Comparison of ENCODE assay signal across 34 cellular contexts in the genomic region with DNA sequence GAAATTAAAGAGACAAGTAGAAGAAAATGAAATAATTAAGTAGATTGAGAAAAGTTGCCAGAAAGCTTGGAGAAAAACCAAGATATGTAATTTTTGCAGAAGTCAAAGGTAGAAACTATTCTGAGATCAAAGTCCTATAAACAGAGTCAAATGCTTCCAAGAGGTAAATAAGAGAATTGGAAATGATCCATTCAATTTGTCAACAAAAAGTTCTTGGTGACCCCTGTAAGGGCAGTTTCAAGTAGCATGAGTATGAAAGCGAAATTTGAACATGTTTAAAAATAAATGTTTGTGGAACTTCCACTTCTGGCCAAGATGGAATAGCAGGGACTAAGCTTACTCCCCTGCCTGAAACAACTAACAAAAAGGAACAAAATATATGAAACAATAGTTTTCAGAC.
DNase-seq lines count a peak whose midpoint lies in the region; ATAC-seq, FAIRE-seq and TF ChIP-seq lines count a peak whose summit lies in the region.
"Had no signal": no experiment of that assay in that cellular context is flagged by ENCODE, and none has a peak within 500 bp of the region (broad histone marks: within the 10 kb centered on the region; RNA-seq: fewer than 3 reads in every experiment).

No MANE protein-coding gene starts in this region.

- H3K4me3 ChIP-seq in right lobe of liver: no peak overlapping the region
- H3K4me3 ChIP-seq in HepG2 (replicated peaks in 1 of 3; ENCODE audit: insufficient read depth in 1 of 3, low read depth in 2 of 3, low read length in 3 of 3): no peak overlapping the region
- no peak overlapping the region for H3K4me3 ChIP-seq in A549
- H3K4me3 ChIP-seq: BLaER1; BLaER1 treated with 17β-estradiol and CSF1 and Interleukin-3, amounts not matched to agents 10 nM and 100 nM had no signal

- no peak overlapping the region for H2AFZ ChIP-seq in HepG2 (ENCODE audit: low read length)

- CTCF ChIA-PET in HepG2 (lab: Yijun Ruan, JAX; ENCODE audit: low intra/inter-chr PET ratio, low total read pairs): no interaction called here
- CTCF ChIA-PET in A549 (lab: Yijun Ruan, JAX): no interaction called here

- H4K20me1 ChIP-seq in HepG2 (ENCODE audit: insufficient read depth, low read length): no peaks in the 10 kb centered on the region
- H4K20me1 ChIP-seq: BLaER1; BLaER1 treated with 17β-estradiol and CSF1 and Interleukin-3, amounts not matched to agents 10 nM and 100 nM had no signal

- H3K79me2 ChIP-seq in HepG2 (ENCODE audit: insufficient read depth, low read length): no peaks in the 10 kb centered on the region

- H3K27ac ChIP-seq in right lobe of liver (no peak overlapping the region), HepG2 (ENCODE audit: extremely low read length, insufficient read depth, low read length) (no peak overlapping the region), A549 (no peak overlapping the region)
- H3K27ac ChIP-seq: 22Rv1; BLaER1; BLaER1 treated with 17β-estradiol and CSF1 and Interleukin-3, amounts not matched to agents 10 nM and 100 nM; C4-2B had no signal

- TF ChIP-seq POLR2A in right lobe of liver (IDR thresholded peaks at IDR 0.05) (no peak), HepG2 (IDR thresholded peaks at IDR 0.05; ENCODE audit: insufficient read depth in 1 of 2, low read depth in 2 of 2, low read length in 2 of 2) (no peak), A549 (IDR thresholded peaks at IDR 0.05; ENCODE audit: low read length) (no peak)

- H3K4me2 ChIP-seq in HepG2 (ENCODE audit: low read depth, low read length) (no peak overlapping the region), A549 (no peak overlapping the region)
- H3K4me2 ChIP-seq: BLaER1; BLaER1 treated with 17β-estradiol and CSF1 and Interleukin-3, amounts not matched to agents 10 nM and 100 nM had no signal

- H3K36me3 ChIP-seq in right lobe of liver: no peaks in the 10 kb centered on the region
- no peaks in the 10 kb centered on the region for H3K36me3 ChIP-seq in HepG2 (replicated peaks in 1 of 2; ENCODE audit: control insufficient read depth in 1 of 2, insufficient read depth in 2 of 2, low read length in 2 of 2)
- H3K36me3 ChIP-seq: BE2C; BLaER1; BLaER1 treated with 17β-estradiol and CSF1 and Interleukin-3, amounts not matched to agents 10 nM and 100 nM had no signal

- POLR2A ChIA-PET in HepG2 (lab: Yijun Ruan, JAX) (no interaction called here), A549 (lab: Yijun Ruan, JAX) (no interaction called here)

- TF ChIP-seq RAD21 in HepG2 (CRISPR knock-in tag; IDR thresholded peaks at IDR 0.05): no peak
- no peak for TF ChIP-seq RAD21 in A549 (conservative IDR thresholded peaks at IDR 0.05 in 1 of 2, IDR thresholded peaks at IDR 0.05 in 1 of 2)

- DNase-seq in right lobe of liver (no peak), HepG2 (ENCODE audit: low spot score) (no peak), A549 (ENCODE audit: low read depth in 1 of 2, low spot score in 1 of 2) (no peak), left lobe of liver (ENCODE audit: low spot score) (no peak), NCI-H2196 treated with DMSO at 0.1 percent for 48 hours (lab: John Stamatoyannopoulos, UW; ENCODE audit: unreplicated experiment) (no peak), NCI-H1436 (lab: John Stamatoyannopoulos, UW) (no peak), NCI-H187 treated with DMSO at 0.1 percent for 48 hours (lab: John Stamatoyannopoulos, UW) (no peak)
- DNase-seq: 8988T; ACHN; AML-193; BE2C; C1 segment of cervical spinal cord; Caco-2; Calu3; CD4-positive, alpha-beta memory T cell; CD4-positive, alpha-beta T cell; CD4-positive, CD25-positive, alpha-beta regulatory T cell; CD8-positive, alpha-beta memory T cell; CD8-positive, alpha-beta T cell; COR-L47; DMS 273 treated with DMSO at 0.1 percent for 48 hours; DMS153; DMS53; DMS79; DMS79 treated with DMSO at 0.1 percent for 48 hours; DND-41; EL had no signal

- 11% methylated on average over 1 of the region's 1 CpG for WGBS in right lobe of liver (ENCODE audit: insufficient coverage, low coverage, low lambda C conversion rate, missing lambda C conversion rate)
- 80% methylated on average over 1 of the region's 1 CpG for WGBS in HepG2 (ENCODE audit: low lambda C conversion rate)
- WGBS in A549 (ENCODE audit: missing lambda C conversion rate): 5% methylated on average over 1 of the region's 1 CpG

- no peak overlapping the region for H3K9ac ChIP-seq in HepG2 (ENCODE audit: insufficient read depth, low read depth, low read length)
- H3K9ac ChIP-seq: BLaER1; BLaER1 treated with 17β-estradiol and CSF1 and Interleukin-3, amounts not matched to agents 10 nM and 100 nM had no signal

- FAIRE-seq in HepG2 (lab: Jason Lieb, UNC) (no peak), A549 (lab: Jason Lieb, UNC) (peak; percentile 23), colon (lab: Jason Lieb, UNC) (peak; percentile 5)
- FAIRE-seq: A204.1, D721Med had no signal

- H3K27me3 ChIP-seq in right lobe of liver: no peaks in the 10 kb centered on the region
- no peaks in the 10 kb centered on the region for H3K27me3 ChIP-seq in HepG2 (ENCODE audit: control insufficient read depth in 1 of 2, insufficient read depth in 2 of 2, low read length in 2 of 2)
- H3K27me3 ChIP-seq: BE2C had no signal

- no peak for TF ChIP-seq EP300 in HepG2 (IDR thresholded peaks at IDR 0.05; ENCODE audit: low read depth in 2 of 2, low read length in 2 of 2)
- no peak for TF ChIP-seq EP300 in HepG2 (CRISPR knock-in tag; IDR thresholded peaks at IDR 0.05; ENCODE audit: borderline replicate concordance)
- no peak for TF ChIP-seq EP300 in A549 (IDR thresholded peaks at IDR 0.05)

- ATAC-seq in right lobe of liver: peak in 3 of 4 donors; percentile 25 to 72 (median 51)
- no peak for ATAC-seq in HepG2
- ATAC-seq in A549: no peak
- peak; percentile 55 for ATAC-seq in left lobe of liver
- ATAC-seq: CD8-positive, alpha-beta T cell had no signal

- no peaks in the 10 kb centered on the region for H3K9me3 ChIP-seq in right lobe of liver
- no peaks in the 10 kb centered on the region for H3K9me3 ChIP-seq in HepG2 (ENCODE audit: low read length)
- H3K9me3 ChIP-seq in A549: no peaks in the 10 kb centered on the region
- H3K9me3 ChIP-seq: BE2C, Caco-2 had no signal

- in situ Hi-C loops in HepG2 (cut with HindIII; ENCODE audit: extremely low pct_ligation_motif_present, low pct_unique_long_range_greater_than_20kb): no loop called here

- TF ChIP-seq CTCF in right lobe of liver (IDR thresholded peaks at IDR 0.05): no peak
- no peak for TF ChIP-seq CTCF in HepG2 (CRISPR knock-in tag; IDR thresholded peaks at IDR 0.05)
- TF ChIP-seq CTCF in A549 (IDR thresholded peaks at IDR 0.05): no peak

- no TSS peak for BruUV-seq in HepG2 (replicated peaks; lab: Mats Ljungman, UMichigan)

- intact Hi-C loops in right lobe of liver (cut with DNase I) (no loop called here), HepG2 (cut with micrococcal nuclease; ENCODE audit: unreplicated experiment) (no loop called here)

- H3K4me1 ChIP-seq in right lobe of liver (peaks cover 0 to 12% (median 4%) of the 10 kb centered on the region in 4 donors), HepG2 (ENCODE audit: insufficient read depth, low read length) (no peaks in the 10 kb centered on the region), A549 (no peaks in the 10 kb centered on the region)
- H3K4me1 ChIP-seq: BE2C; BLaER1; BLaER1 treated with 17β-estradiol and CSF1 and Interleukin-3, amounts not matched to agents 10 nM and 100 nM; Caco-2 had no signal

TF ChIP-seq in HepG2, 621 proteins besides CTCF, POLR2A, EP300 and RAD21 (continues in another document):
- TF ChIP-seq DMTF1 (CRISPR knock-in tag; IDR thresholded peaks at IDR 0.05): no peak

TF ChIP-seq in A549, 52 proteins besides CTCF, POLR2A, EP300 and RAD21:
- no peak for TF ChIP-seq KDM5A (IDR thresholded peaks at IDR 0.05)
- TF ChIP-seq FOSB (CRISPR knock-in tag; IDR thresholded peaks at IDR 0.05): no peak
- no peak for TF ChIP-seq TP53 (CRISPR knock-in tag; IDR thresholded peaks at IDR 0.05)
- no peak for TF ChIP-seq CBX2 (IDR thresholded peaks at IDR 0.05; ENCODE audit: borderline replicate concordance, low read depth)
- no peak for TF ChIP-seq JUNB (IDR thresholded peaks at IDR 0.05)
- TF ChIP-seq EHMT2 (IDR thresholded peaks at IDR 0.05; ENCODE audit: low read depth): no peak
- no peak for TF ChIP-seq PHF8 (IDR thresholded peaks at IDR 0.05; ENCODE audit: borderline replicate concordance, low read depth)
- no peak for TF ChIP-seq NPAS2 (CRISPR knock-in tag; IDR thresholded peaks at IDR 0.05; ENCODE audit: borderline replicate concordance)
- TF ChIP-seq ESRRA (IDR thresholded peaks at IDR 0.05; ENCODE audit: borderline replicate concordance, low read length): no peak
- TF ChIP-seq FOSL2 (IDR thresholded peaks at IDR 0.05): no peak
- no peak for TF ChIP-seq FOSL2 (CRISPR knock-in tag; IDR thresholded peaks at IDR 0.05)
- TF ChIP-seq ZC3H11A (IDR thresholded peaks at IDR 0.05): no peak
- TF ChIP-seq, protein P1, sequence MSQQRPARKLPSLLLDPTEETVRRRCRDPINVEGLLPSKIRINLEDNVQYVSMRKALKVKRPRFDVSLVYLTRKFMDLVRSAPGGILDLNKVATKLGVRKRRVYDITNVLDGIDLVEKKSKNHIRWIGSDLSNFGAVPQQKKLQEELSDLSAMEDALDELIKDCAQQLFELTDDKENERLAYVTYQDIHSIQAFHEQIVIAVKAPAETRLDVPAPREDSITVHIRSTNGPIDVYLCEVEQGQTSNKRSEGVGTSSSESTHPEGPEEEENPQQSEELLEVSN (IDR thresholded peaks at IDR 0.05; ENCODE audit: borderline replicate concordance, low read depth): no peak
- no peak for TF ChIP-seq HOXB5 (CRISPR knock-in tag; IDR thresholded peaks at IDR 0.05)
- TF ChIP-seq MAFK (IDR thresholded peaks at IDR 0.05; ENCODE audit: partially characterized antibody): no peak

Comparison
In these comparisons a context has a peak if more than half of its experiments do, and no peak if none do; other contexts are left out.
1. ATAC-seq: peak in right lobe of liver (3 of 4) and left lobe of liver (single experiment); none in HepG2 (single experiment) and A549 (0 of 2).